In the genomic region with DNA sequence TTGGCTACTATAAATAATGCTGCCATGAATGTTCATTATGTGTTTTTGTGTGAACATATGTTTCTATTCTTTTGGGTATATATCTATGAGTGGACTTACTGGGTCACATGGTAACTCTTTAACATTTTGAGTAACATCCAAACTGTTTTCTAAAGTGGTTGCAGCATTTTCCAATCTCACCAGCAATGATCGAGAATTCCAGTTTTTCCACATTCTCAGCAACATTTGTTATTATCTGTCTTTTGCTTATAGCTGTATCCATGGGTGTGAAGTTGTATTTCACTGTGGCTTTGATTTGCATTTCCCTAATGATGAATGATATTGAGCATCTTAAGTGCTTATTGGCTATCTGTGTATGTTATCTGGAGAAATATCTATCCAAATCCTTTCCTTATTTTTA, we compare ENCODE assay signal across 1 cellular context.
TF ChIP-seq lines count a peak whose summit lies in the region.

No MANE protein-coding gene starts in this region.

TF ChIP-seq in A549, 52 proteins besides CTCF, POLR2A, EP300 and RAD21 (continued from another document):
- TF ChIP-seq EHMT2 (IDR thresholded peaks at IDR 0.05; ENCODE audit: low read depth) (no peak), ZC3H11A (IDR thresholded peaks at IDR 0.05) (no peak)
